8 cellular contexts compared by ENCODE assay signal in genomic region chr1:23801338-23801748, GRCh38. TPM values are rescaled to one million over a fixed set of nuclear protein-coding genes. Genes with fewer than 3 reads are reported as not detected.
A peak's percentile ranks its signal among the peaks of the same experiment; 100 is the strongest.
DNase-seq lines count a peak whose midpoint lies in the region; ATAC-seq and TF ChIP-seq lines count a peak whose summit lies in the region.

No MANE protein-coding gene starts in this region.

- H3K9ac ChIP-seq in neural progenitor cell, result no peak overlapping the region

- H3K79me2 ChIP-seq in neural progenitor cell (ENCODE audit: low read depth), result no peaks in the 10 kb centered on the region

- peaks cover 6% of the 10 kb centered on the region for H3K27me3 Mint-ChIP-seq in neural progenitor cell (ENCODE audit: insufficient read depth, low read depth)

- H3F3A ChIP-seq in neural progenitor cell (ENCODE audit: low read depth), result peaks cover 29% of the 10 kb centered on the region

- H3K4me1 Mint-ChIP-seq in neural progenitor cell, result peaks cover 9% of the 10 kb centered on the region

- H3K4me3 Mint-ChIP-seq in neural progenitor cell, result peak overlapping the region; percentile 96

- no peaks in the 10 kb centered on the region for H3K9me3 Mint-ChIP-seq in neural progenitor cell

- DNase-seq in COLO668 (lab: John Stamatoyannopoulos, UW; ENCODE audit: unreplicated experiment) (peak; percentile 70), NB4 (ENCODE audit: low read depth) (peak; percentile 74), neural progenitor cell (ENCODE audit: low spot score) (no peak), GDM1 (lab: John Stamatoyannopoulos, UW) (no peak), germinal center (ENCODE audit: low spot score) (no peak)

- no peak for TF ChIP-seq CTCF in NB4 (IDR thresholded peaks at IDR 0.05; ENCODE audit: low read depth, low read length)
- TF ChIP-seq CTCF in neural progenitor cell (IDR thresholded peaks at IDR 0.05), result no peak

- TF ChIP-seq POLR2A in NB4 (IDR thresholded peaks at IDR 0.05; ENCODE audit: extremely low read depth, insufficient read length), result no peak

- WGBS in ectodermal cell, 2 experiments, result 23 to 27% methylated on average over 19 of the region's 19 CpGs

- H3K36me3 ChIP-seq in ectodermal cell (ENCODE audit: control insufficient read depth, insufficient read depth, low read length), result no peaks in the 10 kb centered on the region
- no peaks in the 10 kb centered on the region for H3K36me3 ChIP-seq in neural progenitor cell

- peaks cover 14% of the 10 kb centered on the region for H3K27me3 ChIP-seq in ectodermal cell (ENCODE audit: control insufficient read depth, insufficient read depth, low read length, poor library complexity, severe bottlenecking)
- H3K27me3 ChIP-seq in neural progenitor cell, result peaks cover 16% of the 10 kb centered on the region

- H4K20me1 ChIP-seq in neural progenitor cell (ENCODE audit: low read depth), result peaks cover 17% of the 10 kb centered on the region

- H3K9me3 ChIP-seq in ectodermal cell (ENCODE audit: control insufficient read depth, low read length) (no peaks in the 10 kb centered on the region), neural progenitor cell (ENCODE audit: low read depth) (no peaks in the 10 kb centered on the region)

- H3K27ac Mint-ChIP-seq in neural progenitor cell, result peak overlapping the region; percentile 11

- no peak overlapping the region for H2AFZ ChIP-seq in neural progenitor cell (replicated peaks)

- H3K4me3 ChIP-seq in NB4 (ENCODE audit: low read depth, low read length) (peak overlapping the region; percentile 80), ectodermal cell (ENCODE audit: insufficient read depth, low read depth, low read length) (peak overlapping the region; percentile 83), neural progenitor cell (peak overlapping the region; percentile 83)

- no peak for ATAC-seq in HG03095 (IDR thresholded peaks at IDR 0.05; ENCODE audit: unreplicated experiment)
- ATAC-seq in GM21447 (IDR thresholded peaks at IDR 0.05; ENCODE audit: unreplicated experiment), result no peak

- H3K27ac ChIP-seq in ectodermal cell (ENCODE audit: insufficient read depth, low read depth, low read length, poor library complexity, severe bottlenecking) (no peak overlapping the region), neural progenitor cell (no peak overlapping the region)

- H3K4me1 ChIP-seq in ectodermal cell (ENCODE audit: control insufficient read depth, insufficient read depth, low read length) (peaks cover 15% of the 10 kb centered on the region), neural progenitor cell (peaks cover 8% of the 10 kb centered on the region)

- peak overlapping the region; percentile 79 for H3K4me2 ChIP-seq in neural progenitor cell

- no peaks in the 10 kb centered on the region for H3K36me3 Mint-ChIP-seq in neural progenitor cell

RNA-seq across cellular contexts. Expression of gene GALE, which starts 0.8 kb away (rescaled TPM):
- polyA plus RNA-seq in ectodermal cell (2013, experiment 1 of 4), result 25.5 TPM
- polyA plus RNA-seq in ectodermal cell (2013, experiment 2 of 4), result 27.8 TPM
- 20.0 TPM for polyA plus RNA-seq in ectodermal cell (2013, experiment 3 of 4)
- 20.4 TPM for polyA plus RNA-seq in ectodermal cell (2013, experiment 4 of 4)
- 15.6 and 24.2 TPM in 2 replicates for total RNA-seq in neural progenitor cell (ENCODE audit: low replicate concordance)

RNA-seq across cellular contexts. Expression of gene LYPLA2, which starts 10.4 kb away (rescaled TPM):
- 83.2 TPM for polyA plus RNA-seq in ectodermal cell (2013, experiment 1 of 4)
- polyA plus RNA-seq in ectodermal cell (2013, experiment 2 of 4), result 90.4 TPM
- polyA plus RNA-seq in ectodermal cell (2013, experiment 3 of 4), result 67.3 TPM
- 74.7 TPM for polyA plus RNA-seq in ectodermal cell (2013, experiment 4 of 4)
- 41.8 and 102 TPM in 2 replicates for total RNA-seq in neural progenitor cell (ENCODE audit: low replicate concordance)

RNA-seq across cellular contexts. Expression of gene PITHD1, which starts 23.1 kb away (rescaled TPM):
- polyA plus RNA-seq in ectodermal cell (2013, experiment 1 of 4), result 47.2 TPM
- 57.1 TPM for polyA plus RNA-seq in ectodermal cell (2013, experiment 2 of 4)
- 50.7 TPM for polyA plus RNA-seq in ectodermal cell (2013, experiment 3 of 4)
- 49.8 TPM for polyA plus RNA-seq in ectodermal cell (2013, experiment 4 of 4)
- 63.7 and 72.5 TPM in 2 replicates for total RNA-seq in neural progenitor cell (ENCODE audit: low replicate concordance)

RNA-seq across cellular contexts. Expression of gene HMGCL, which starts 23.9 kb away (rescaled TPM):
- 23.6 TPM for polyA plus RNA-seq in ectodermal cell (2013, experiment 1 of 4)
- polyA plus RNA-seq in ectodermal cell (2013, experiment 2 of 4), result 27.7 TPM
- polyA plus RNA-seq in ectodermal cell (2013, experiment 3 of 4), result 19.9 TPM
- 20.8 TPM for polyA plus RNA-seq in ectodermal cell (2013, experiment 4 of 4)
- 20.7 and 30.7 TPM in 2 replicates for total RNA-seq in neural progenitor cell (ENCODE audit: low replicate concordance)

RNA-seq across cellular contexts. Expression of gene ELOA, which starts 58.1 kb away (rescaled TPM):
- 34.7 TPM for polyA plus RNA-seq in ectodermal cell (2013, experiment 1 of 4)
- 33.6 TPM for polyA plus RNA-seq in ectodermal cell (2013, experiment 2 of 4)
- 25.2 TPM for polyA plus RNA-seq in ectodermal cell (2013, experiment 3 of 4)
- polyA plus RNA-seq in ectodermal cell (2013, experiment 4 of 4), result 25.4 TPM
- 29.1 and 30.0 TPM in 2 replicates for total RNA-seq in neural progenitor cell (ENCODE audit: low replicate concordance)

Comparison
In these comparisons a context has a peak if more than half of its experiments do, and no peak if none do; other contexts are left out.
1. DNase-seq: peak in COLO668 (single experiment) and NB4 (single experiment); none in neural progenitor cell (single experiment), GDM1 (single experiment) and germinal center (single experiment).
2. Peak in every context shown above with its lines, with median percentiles within 50 percentile points of each other: H3K4me3 ChIP-seq.